ENCODE assay signal across 8 cellular contexts in genomic region chr12:4526923-4527546, GRCh38.
DNase-seq lines count a peak whose midpoint lies in the region; ATAC-seq and FAIRE-seq lines count a peak whose summit lies in the region.

No MANE protein-coding gene starts in this region.

- peak; percentile 3 for DNase-seq in DMS 273 (lab: John Stamatoyannopoulos, UW; ENCODE audit: unreplicated experiment)
- DNase-seq in DMS 273 treated with DMSO at 0.1 percent for 48 hours (lab: John Stamatoyannopoulos, UW): no peak
- DNase-seq in NCI-H1694 treated with DMSO at 0.1 percent for 48 hours (lab: John Stamatoyannopoulos, UW): peak; percentile 60
- DNase-seq in pons (ENCODE audit: low spot score): peak; percentile 20
- DNase-seq in activated gamma-delta T cell (lab: John Stamatoyannopoulos, UW): no peak
- no peak for DNase-seq in stimulated activated CD4-positive, alpha-beta T cell treated with anti-CD3 and anti-CD28 coated beads, Interleukin-4, amount 100 ng/mL, for 24 hours

- no peak for ATAC-seq in HG02973 (IDR thresholded peaks at IDR 0.05; ENCODE audit: unreplicated experiment)

- FAIRE-seq in colon (lab: Jason Lieb, UNC): peak; percentile 89

Comparison
In these comparisons a context has a peak if more than half of its experiments do, and no peak if none do; other contexts are left out.
1. DNase-seq: peak in DMS 273 (single experiment), NCI-H1694 treated with DMSO at 0.1 percent for 48 hours (single experiment) and pons (single experiment); none in DMS 273 treated with DMSO at 0.1 percent for 48 hours (single experiment), activated gamma-delta T cell (single experiment) and stimulated activated CD4-positive, alpha-beta T cell treated with anti-CD3 and anti-CD28 coated beads, Interleukin-4, amount 100 ng/mL, for 24 hours (single experiment).